In genomic region chr7:99693427-99694200, GRCh38 we compare ENCODE assay signal across 1 cellular context.
TF ChIP-seq lines count a peak whose summit lies in the region.

No MANE protein-coding gene starts in this region.

TF ChIP-seq in K562, 482 proteins besides CTCF, POLR2A, EP300 and RAD21 (continued from another document):
- TF ChIP-seq PBX2 (CRISPR knock-in tag; IDR thresholded peaks at IDR 0.05; ENCODE audit: low read depth) = no peak
- no peak; the same call in 1 of the 2 replicates for TF ChIP-seq PBX2 (tag; conservative IDR thresholded peaks at IDR 0.05; ENCODE audit: low read depth)
- no peak for TF ChIP-seq ZNF398 (CRISPR knock-in tag; IDR thresholded peaks at IDR 0.05)
- 0 out of 2 replicates have a peak, but pooled peaks have one; percentile 37 for TF ChIP-seq MAFK (IDR thresholded peaks at IDR 0.05; ENCODE audit: low read length)
- TF ChIP-seq MCM2 (IDR thresholded peaks at IDR 0.05; ENCODE audit: low read depth) = no peak
- TF ChIP-seq HDAC1 (IDR thresholded peaks at IDR 0.05) = peak in 1 of 2 experiments; percentile 82; a peak in 2 of 4 replicates
- TF ChIP-seq SMARCA4 (IDR thresholded peaks at IDR 0.05) = peak; percentile 85
- TF ChIP-seq ZNF785 (CRISPR knock-in tag; IDR thresholded peaks at IDR 0.05) = no peak
- 0 out of 2 replicates have a peak, but pooled peaks have one; percentile 8 for TF ChIP-seq SMC3 (conservative IDR thresholded peaks at IDR 0.05; ENCODE audit: insufficient read depth, low read depth, low read length)
- peak; percentile 83 for TF ChIP-seq JUND (IDR thresholded peaks at IDR 0.05; ENCODE audit: borderline replicate concordance, low read depth, low read length)
- peak; percentile 81; the same call in 2 of the 3 replicates for TF ChIP-seq JUND (tag; IDR thresholded peaks at IDR 0.05; ENCODE audit: borderline replicate concordance, low read depth, low read length)
- TF ChIP-seq ZNF24 (IDR thresholded peaks at IDR 0.05) = no peak
- peak; percentile 91 for TF ChIP-seq KLF1 (tag; IDR thresholded peaks at IDR 0.05)
- TF ChIP-seq ZNF589 (CRISPR knock-in tag; IDR thresholded peaks at IDR 0.05; ENCODE audit: low read depth) = peak; percentile 90; the same call in 1 of the 2 replicates
- TF ChIP-seq SMAD4 (CRISPR knock-in tag; conservative IDR thresholded peaks at IDR 0.05) = peak; percentile 81
- no peak; the same call in 1 of the 2 replicates for TF ChIP-seq ATF3 (IDR thresholded peaks at IDR 0.05)
- TF ChIP-seq ATF3 (CRISPR knock-in tag; conservative IDR thresholded peaks at IDR 0.05) = no peak
- TF ChIP-seq SRF (CRISPR knock-in tag; IDR thresholded peaks at IDR 0.05) = peak in 1 of 2 experiments; percentile 50; a peak in 1 of 4 replicates
- peak; percentile 90; the same call in 1 of the 2 replicates for TF ChIP-seq NBN (IDR thresholded peaks at IDR 0.05; ENCODE audit: low read depth)
- peak; percentile 61; the same call in 1 of the 2 replicates for TF ChIP-seq FOXP1 (CRISPR knock-in tag; IDR thresholded peaks at IDR 0.05)
- no peak for TF ChIP-seq NFYB (IDR thresholded peaks at IDR 0.05; ENCODE audit: extremely low read depth, insufficient read length)
- peak; percentile 57; the same call in 1 of the 2 replicates for TF ChIP-seq ZHX1 (conservative IDR thresholded peaks at IDR 0.05; ENCODE audit: low read length)
- peak; percentile 90; the same call in 1 of the 2 replicates for TF ChIP-seq PREB (CRISPR knock-in tag; IDR thresholded peaks at IDR 0.05)
- TF ChIP-seq RBM39 (optimal IDR thresholded peaks at IDR 0.05; ENCODE audit: low read depth, low read length) = no peak
- TF ChIP-seq KDM2B (CRISPR knock-in tag; IDR thresholded peaks at IDR 0.05) = no peak
- no peak for TF ChIP-seq PCBP2 (IDR thresholded peaks at IDR 0.05; ENCODE audit: low read depth, low read length, poor library complexity, severe bottlenecking)
- TF ChIP-seq KDM4B (IDR thresholded peaks at IDR 0.05; ENCODE audit: borderline replicate concordance in 2 of 2, low read depth in 1 of 2) = 0 out of 4 replicates have a peak, but pooled peaks of 1 of the 2 experiments have one; percentile 51
- TF ChIP-seq IRF2 (CRISPR knock-in tag; IDR thresholded peaks at IDR 0.05) = no peak
- peak; percentile 28; the same call in 1 of the 2 replicates for TF ChIP-seq MAFG (tag; conservative IDR thresholded peaks at IDR 0.05)
- TF ChIP-seq ZBTB43 (CRISPR knock-in tag; IDR thresholded peaks at IDR 0.05) = 0 out of 2 replicates have a peak, but pooled peaks have one; percentile 37
- TF ChIP-seq ZNF175 (CRISPR knock-in tag; IDR thresholded peaks at IDR 0.05; ENCODE audit: low read depth) = peak; percentile 77; the same call in 1 of the 2 replicates
- TF ChIP-seq TAF1 (IDR thresholded peaks at IDR 0.05; ENCODE audit: control insufficient read depth, extremely low read depth, insufficient read depth, low read length, severe bottlenecking) = peak; percentile 33
- TF ChIP-seq FOXK2 (conservative IDR thresholded peaks at IDR 0.05 in 1 of 2, IDR thresholded peaks at IDR 0.05 in 1 of 2; ENCODE audit: low read depth in 2 of 2) = peak; percentile 98 to 99
- TF ChIP-seq ARID3B (CRISPR knock-in tag; IDR thresholded peaks at IDR 0.05; ENCODE audit: borderline replicate concordance) = no peak
- TF ChIP-seq GATAD2A (IDR thresholded peaks at IDR 0.05) = peak; percentile 97
- no peak for TF ChIP-seq RBM34 (IDR thresholded peaks at IDR 0.05; ENCODE audit: borderline replicate concordance, insufficient read depth, low read length)
- peak; percentile 92 for TF ChIP-seq SPI1 (IDR thresholded peaks at IDR 0.05; ENCODE audit: borderline replicate concordance, low read depth, low read length)
- no peak for TF ChIP-seq HLTF (IDR thresholded peaks at IDR 0.05)
- no peak for TF ChIP-seq CREB1 (IDR thresholded peaks at IDR 0.05)
- TF ChIP-seq CREB1 (CRISPR knock-in tag; IDR thresholded peaks at IDR 0.05) = 0 out of 2 replicates have a peak, but pooled peaks have one; percentile 41
- no peak for TF ChIP-seq ZFP1 (CRISPR knock-in tag; IDR thresholded peaks at IDR 0.05)
- no peak for TF ChIP-seq ZKSCAN8 (CRISPR knock-in tag; IDR thresholded peaks at IDR 0.05)
- TF ChIP-seq ZNF282 (CRISPR knock-in tag; IDR thresholded peaks at IDR 0.05) = no peak
- TF ChIP-seq PRDM10 (IDR thresholded peaks at IDR 0.05; ENCODE audit: partially characterized antibody) = peak; percentile 46
